Comparison of ENCODE assay signal across 8 cellular contexts in genomic region chr3:98733055-98733777, GRCh38. TPM values are rescaled to one million over a fixed set of nuclear protein-coding genes. Genes with fewer than 3 reads are reported as not detected.
DNase-seq lines count a peak whose midpoint lies in the region; ATAC-seq, FAIRE-seq and TF ChIP-seq lines count a peak whose summit lies in the region.

No MANE protein-coding gene starts in this region.

- intact Hi-C loops in Panc1 (cut with micrococcal nuclease; ENCODE audit: unreplicated experiment) (no loop called here), HepG2 (cut with micrococcal nuclease; ENCODE audit: unreplicated experiment) (loop anchor here (1.0 to 5.0 kb wide), 4 partner anchors 41 to 168 kb away; partner anchors contain the start of gene DCBLD2), stomach (cut with DNase I; ENCODE audit: low total_unique reads) (no loop called here)

- H3K4me3 ChIP-seq in Panc1 (ENCODE audit: low read depth in 2 of 2, low read length in 2 of 2) (peak overlapping the region; percentile 54 to 64), HepG2 (replicated peaks in 1 of 3; ENCODE audit: insufficient read depth in 1 of 3, low read depth in 2 of 3, low read length in 3 of 3) (peak overlapping the region; percentile 87 to 94 (median 92)), stomach (peak overlapping the region; percentile 60 to 94 (median 77))

- BruUV-seq in Panc1 (replicated peaks; lab: Mats Ljungman, UMichigan) (no TSS peak), HepG2 (replicated peaks; lab: Mats Ljungman, UMichigan) (no TSS peak)

- peaks cover 49% of the 10 kb centered on the region for H3K79me2 ChIP-seq in HepG2 (ENCODE audit: insufficient read depth, low read length)

- H3K9ac ChIP-seq in HepG2 (ENCODE audit: insufficient read depth, low read depth, low read length), result peak overlapping the region; percentile 85

- no peaks in the 10 kb centered on the region; the same call in 1 of the 2 replicates for H3K4me1 ChIP-seq in Panc1 (ENCODE audit: control insufficient read depth, insufficient read depth, low read length)
- H3K4me1 ChIP-seq in HepG2 (ENCODE audit: insufficient read depth, low read length), result peaks cover 53% of the 10 kb centered on the region
- H3K4me1 ChIP-seq in stomach, result peaks cover 10 to 40% (median 27%) of the 10 kb centered on the region in 4 donors

- H4K20me1 ChIP-seq in HepG2 (ENCODE audit: insufficient read depth, low read length), result no peaks in the 10 kb centered on the region; the same call in 1 of the 2 replicates

- no peak for TF ChIP-seq RAD21 in HepG2 (CRISPR knock-in tag; IDR thresholded peaks at IDR 0.05)

- in situ Hi-C loops in Panc1 (cut with HindIII; ENCODE audit: low pct_unique_long_range_greater_than_20kb, low sequenced_read_pairs) (no loop called here), HepG2 (cut with HindIII; ENCODE audit: extremely low pct_ligation_motif_present, low pct_unique_long_range_greater_than_20kb) (loop anchor here (5.0 kb wide), 1 partner anchor 44 kb away; no protein-coding TSS in a partner anchor)

- peaks cover 70% of the 10 kb centered on the region for H3K27me3 Mint-ChIP-seq in T-helper 1 cell treated with Interleukin-12 subunit alpha and Interleukin-12 subunit beta and Interleukin-4 antibody, amounts not matched to agents 30 μg/mL and 1 μg/mL, for 36 hours (ENCODE audit: low read depth)

- CTCF ChIA-PET in Panc1 (lab: Charles Lee) (no interaction called here), HepG2 (lab: Yijun Ruan, JAX; ENCODE audit: low intra/inter-chr PET ratio, low total read pairs) (no interaction called here)

- DNase-seq in T-helper 1 cell (no peak), Panc1 (ENCODE audit: low read depth, low spot score) (no peak), dermis blood vessel endothelial cell (peak; percentile 24), HepG2 (ENCODE audit: low spot score) (peak; percentile 12), stomach (peak; percentile 36)

- H3K27ac ChIP-seq in Panc1 (ENCODE audit: low read length), result no peak overlapping the region
- peak overlapping the region; percentile 94 for H3K27ac ChIP-seq in HepG2 (ENCODE audit: extremely low read length, insufficient read depth, low read length)
- peak overlapping the region; percentile 78 to 90 (median 82) for H3K27ac ChIP-seq in stomach

- H3K36me3 ChIP-seq in Panc1 (ENCODE audit: control insufficient read depth, insufficient read depth, low read length) (no peaks in the 10 kb centered on the region; the same call in 1 of the 2 replicates), HepG2 (replicated peaks in 1 of 2; ENCODE audit: control insufficient read depth in 1 of 2, insufficient read depth in 2 of 2, low read length in 2 of 2) (peaks cover 0 to 3% of the 10 kb centered on the region in 2 experiments; a peak in 1 of 5 replicates), stomach (no peaks in the 10 kb centered on the region)

- H3K9me3 Mint-ChIP-seq in T-helper 1 cell treated with Interleukin-12 subunit alpha and Interleukin-12 subunit beta and Interleukin-4 antibody, amounts not matched to agents 30 μg/mL and 1 μg/mL, for 36 hours, result no peaks in the 10 kb centered on the region

- H3K4me1 Mint-ChIP-seq in T-helper 1 cell treated with Interleukin-12 subunit alpha and Interleukin-12 subunit beta and Interleukin-4 antibody, amounts not matched to agents 30 μg/mL and 1 μg/mL, for 36 hours (ENCODE audit: low read depth), result peaks cover 7% of the 10 kb centered on the region

- POLR2A ChIA-PET in Panc1 (lab: Charles Lee), result no interaction called here
- POLR2A ChIA-PET in HepG2 (lab: Yijun Ruan, JAX), result interaction anchor here (1.2 to 3.3 kb wide), 4 partner anchors 42 to 140 kb away, joined by 3 to 17 read pairs (median 6); partner anchors contain the start of gene CPOX

- TF ChIP-seq EP300 in HepG2 (IDR thresholded peaks at IDR 0.05; ENCODE audit: low read depth in 2 of 2, low read length in 2 of 2), result no peak
- TF ChIP-seq EP300 in HepG2 (CRISPR knock-in tag; IDR thresholded peaks at IDR 0.05; ENCODE audit: borderline replicate concordance), result no peak
- TF ChIP-seq EP300 in stomach (IDR thresholded peaks at IDR 0.05), result no peak

- H2AFZ ChIP-seq in HepG2 (ENCODE audit: low read length), result peak overlapping the region; percentile 59

- peak overlapping the region; percentile 67 for H3K4me3 Mint-ChIP-seq in T-helper 1 cell treated with Interleukin-12 subunit alpha and Interleukin-12 subunit beta and Interleukin-4 antibody, amounts not matched to agents 30 μg/mL and 1 μg/mL, for 36 hours

- H3K9me3 ChIP-seq in Panc1 (ENCODE audit: control insufficient read depth, insufficient read depth, low read depth, low read length) (no peaks in the 10 kb centered on the region), HepG2 (ENCODE audit: low read length) (no peaks in the 10 kb centered on the region), stomach (no peaks in the 10 kb centered on the region)

- no peak for FAIRE-seq in HepG2 (lab: Jason Lieb, UNC)

- H3K4me2 ChIP-seq in HepG2 (ENCODE audit: low read depth, low read length), result peak overlapping the region; percentile 87

- H3K27ac Mint-ChIP-seq in T-helper 1 cell treated with Interleukin-12 subunit alpha and Interleukin-12 subunit beta and Interleukin-4 antibody, amounts not matched to agents 30 μg/mL and 1 μg/mL, for 36 hours, result no peak overlapping the region

- peak in 1 of 2 experiments; percentile 49; a peak in 1 of 4 replicates for TF ChIP-seq POLR2A in HepG2 (IDR thresholded peaks at IDR 0.05; ENCODE audit: insufficient read depth in 1 of 2, low read depth in 2 of 2, low read length in 2 of 2)
- TF ChIP-seq POLR2A in stomach (IDR thresholded peaks at IDR 0.05), result no peak

- H3K36me3 Mint-ChIP-seq in T-helper 1 cell treated with Interleukin-12 subunit alpha and Interleukin-12 subunit beta and Interleukin-4 antibody, amounts not matched to agents 30 μg/mL and 1 μg/mL, for 36 hours (ENCODE audit: low read depth), result no peaks in the 10 kb centered on the region

- TF ChIP-seq CTCF in Panc1 (IDR thresholded peaks at IDR 0.05), result no peak
- no peak; the same call in 1 of the 2 replicates for TF ChIP-seq CTCF in HepG2 (CRISPR knock-in tag; IDR thresholded peaks at IDR 0.05)
- no peak for TF ChIP-seq CTCF in stomach (IDR thresholded peaks at IDR 0.05)

- peaks cover 43% of the 10 kb centered on the region for H3K27me3 ChIP-seq in Panc1 (ENCODE audit: control insufficient read depth, insufficient read depth, low read length)
- H3K27me3 ChIP-seq in HepG2 (ENCODE audit: control insufficient read depth in 1 of 2, insufficient read depth in 2 of 2, low read length in 2 of 2), result no peaks in the 10 kb centered on the region; a peak in 1 of 5 replicates
- H3K27me3 ChIP-seq in stomach, result peaks cover 0 to 30% (median 5%) of the 10 kb centered on the region in 3 donors

- under 1% methylated on average over 16 of the region's 43 CpGs for WGBS in HepG2 (ENCODE audit: low lambda C conversion rate)
- 0 to 1% (median 0%) methylated on average over 33 to 43 of the region's 43 CpGs for WGBS in stomach, 5 donors

- ATAC-seq in HG02610 (IDR thresholded peaks at IDR 0.05; ENCODE audit: unreplicated experiment), result peak; percentile 16
- peak; percentile 52 for ATAC-seq in Panc1
- ATAC-seq in HepG2, result peak; percentile 71
- no peak for ATAC-seq in GM18870 (IDR thresholded peaks at IDR 0.05; ENCODE audit: unreplicated experiment)

TF ChIP-seq in HepG2, 621 proteins besides CTCF, POLR2A, EP300 and RAD21 (continues in another document):
- TF ChIP-seq ZNF792 (CRISPR knock-in tag; IDR thresholded peaks at IDR 0.05) (0 out of 2 replicates have a peak, but pooled peaks have one; percentile 5), SP2 (CRISPR knock-in tag; IDR thresholded peaks at IDR 0.05) (no peak), FOXO1 (CRISPR knock-in tag; IDR thresholded peaks at IDR 0.05) (no peak)
- TF ChIP-seq, protein P1, sequence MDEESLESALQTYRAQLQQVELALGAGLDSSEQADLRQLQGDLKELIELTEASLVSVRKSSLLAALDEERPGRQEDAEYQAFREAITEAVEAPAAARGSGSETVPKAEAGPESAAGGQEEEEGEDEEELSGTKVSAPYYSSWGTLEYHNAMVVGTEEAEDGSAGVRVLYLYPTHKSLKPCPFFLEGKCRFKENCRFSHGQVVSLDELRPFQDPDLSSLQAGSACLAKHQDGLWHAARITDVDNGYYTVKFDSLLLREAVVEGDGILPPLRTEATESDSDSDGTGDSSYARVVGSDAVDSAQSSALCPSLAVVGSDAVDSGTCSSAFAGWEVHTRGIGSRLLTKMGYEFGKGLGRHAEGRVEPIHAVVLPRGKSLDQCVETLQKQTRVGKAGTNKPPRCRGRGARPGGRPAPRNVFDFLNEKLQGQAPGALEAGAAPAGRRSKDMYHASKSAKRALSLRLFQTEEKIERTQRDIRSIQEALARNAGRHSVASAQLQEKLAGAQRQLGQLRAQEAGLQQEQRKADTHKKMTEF (CRISPR knock-in tag; IDR thresholded peaks at IDR 0.05), result 0 out of 2 replicates have a peak, but pooled peaks have one; percentile 16

RNA-seq across cellular contexts. Expression of gene ST3GAL6, which starts 29.9 kb away (rescaled TPM):
- 0.15 TPM for total RNA-seq in Panc1 (2021; ENCODE audit: unreplicated experiment)
- not detected for polyA plus RNA-seq in Panc1 (2012; ENCODE audit: insufficient read length)
- total RNA-seq in dermis blood vessel endothelial cell, result 18.6 and 30.1 TPM in 2 replicates
- total RNA-seq in HepG2 (2016; rRNA removed; fragmentation: Illumina TruSeq; extraction: Trizol), result 16.3 and 23.2 TPM in 2 replicates
- 42.6 and 48.7 TPM in 2 replicates for total RNA-seq in HepG2 (2016; cell fraction: cytosol; rRNA removed; fragmentation: Illumina TruSeq; extraction: Trizol; ENCODE audit: low read depth)
- 18.1 and 25.7 TPM in 2 replicates for total RNA-seq in HepG2 (2016; cell fraction: insoluble cytoplasmic fraction; rRNA removed; fragmentation: Illumina TruSeq; extraction: Trizol)
- 26.9 and 29.4 TPM in 2 replicates for total RNA-seq in HepG2 (2016; cell fraction: membrane; rRNA removed; fragmentation: Illumina TruSeq; extraction: Trizol)
- 36.0 and 39.4 TPM in 2 replicates for total RNA-seq in HepG2 (2016; cell fraction: nucleus; rRNA removed; fragmentation: Illumina TruSeq; extraction: Trizol)
- 11.7 and 17.5 TPM in 2 replicates for polyA plus RNA-seq in HepG2 (2011; rRNA removed)
- polyA plus RNA-seq in HepG2 (2011; cell fraction: cytosol; rRNA removed), result 6.4 and 9.1 TPM in 2 replicates
- 12.3 and 12.7 TPM in 2 replicates for polyA plus RNA-seq in HepG2 (2011; cell fraction: nucleus; rRNA removed)
- 12.2 and 16.3 TPM in 2 replicates for polyA plus RNA-seq in HepG2 (2012)
- polyA plus RNA-seq in HepG2 (2016; cell fraction: cytosol; fragmentation: Illumina TruSeq; extraction: Trizol; ENCODE audit: low read depth), result 8.6 and 11.5 TPM in 2 replicates
- 18.1 and 18.9 TPM in 2 replicates for polyA plus RNA-seq in HepG2 (2016; cell fraction: insoluble cytoplasmic fraction; fragmentation: Illumina TruSeq; extraction: Trizol; ENCODE audit: low read depth)
- 13.3 and 15.7 TPM in 2 replicates for polyA plus RNA-seq in HepG2 (2016; cell fraction: membrane; fragmentation: Illumina TruSeq; extraction: Trizol; ENCODE audit: low read depth)
- 68.6 and 70.2 TPM in 2 replicates for polyA plus RNA-seq in HepG2 (2016; cell fraction: nucleus; fragmentation: Illumina TruSeq; extraction: Trizol; ENCODE audit: insufficient read depth, low read depth)
- 12.2 TPM in 1 of 2 replicates, not detected in the other for polyA minus RNA-seq in HepG2 (2011; rRNA and poly(A)+ RNA removed; ENCODE audit: low replicate concordance)
- 13.5 and 16.5 TPM in 2 replicates for polyA minus RNA-seq in HepG2 (2011; cell fraction: cytosol; rRNA and poly(A)+ RNA removed)
- polyA minus RNA-seq in HepG2 (2011; cell fraction: nucleus; rRNA and poly(A)+ RNA removed), result 33.6 and 35.4 TPM in 2 replicates
- 100 to 1,000 TPM in 1 of 5 donors, 10 to 100 TPM in 3, not detected in 1; 13.6 to 129 (median 40.3) TPM for total RNA-seq in stomach
- 1 to 10 TPM; 5.8 to 7.7 (median 6.1) TPM for polyA plus RNA-seq in stomach

Comparison
In these comparisons a context has a peak if more than half of its experiments do, and no peak if none do; other contexts are left out.
1. DNase-seq: peak in dermis blood vessel endothelial cell (single experiment), HepG2 (single experiment) and stomach (single experiment); none in T-helper 1 cell (0 of 5) and Panc1 (single experiment).
2. Peak in every context shown above with its lines, with median percentiles within 50 percentile points of each other: H3K4me3 ChIP-seq.